In genomic region chr10:131743190-131744151, GRCh38 we compare ENCODE assay signal across 9 cellular contexts.
A peak's percentile ranks its signal among the peaks of the same experiment; 100 is the strongest.
DNase-seq lines count a peak whose midpoint lies in the region; ATAC-seq and TF ChIP-seq lines count a peak whose summit lies in the region.
"Had no signal": no experiment of that assay in that cellular context is flagged by ENCODE, and none has a peak within 500 bp of the region (broad histone marks: within the 10 kb centered on the region; RNA-seq: fewer than 3 reads in every experiment).

No MANE protein-coding gene starts in this region.

- peaks cover 6% of the 10 kb centered on the region for H3K36me3 Mint-ChIP-seq in chondrocyte (ENCODE audit: low read depth)

- H3K4me3 Mint-ChIP-seq in chondrocyte (ENCODE audit: unreplicated experiment) = no peak overlapping the region

- H3K9me3 Mint-ChIP-seq in chondrocyte (ENCODE audit: low read depth) = peaks cover 17% of the 10 kb centered on the region

- no peak overlapping the region for H3K27ac Mint-ChIP-seq in chondrocyte (ENCODE audit: unreplicated experiment)

- no peak for ATAC-seq in Right ventricle myocardium superior (ENCODE audit: poor library complexity)
- ATAC-seq in HG03342 (IDR thresholded peaks at IDR 0.05; ENCODE audit: unreplicated experiment) = peak; percentile 73
- no peak for ATAC-seq in HG02840 (IDR thresholded peaks at IDR 0.05; ENCODE audit: low FRiP score, unreplicated experiment)

- no peak for TF ChIP-seq POLR2A in erythroblast (IDR thresholded peaks at IDR 0.05; ENCODE audit: low read length)

- H3K27me3 Mint-ChIP-seq in chondrocyte (ENCODE audit: low read depth) = peaks cover 16% of the 10 kb centered on the region

- TF ChIP-seq CTCF in chondrocyte (IDR thresholded peaks at IDR 0.05) = no peak

- DNase-seq in cardiac septum (ENCODE audit: low spot score) = peak; percentile 63
- no peak for DNase-seq in Right ventricle myocardium superior
- peak; percentile 51 for DNase-seq in ecto neural progenitor cell (ENCODE audit: low spot score)
- DNase-seq in ureter (ENCODE audit: low spot score) = no peak
- DNase-seq in erythroblast (lab: John Stamatoyannopoulos, UW) = no peak
- DNase-seq in chondrocyte (ENCODE audit: low spot score) = no peak
- DNase-seq: NCI-H146 had no signal

- intact Hi-C loops in cardiac septum (cut with DNase I) (no loop called here), Right ventricle myocardium superior (cut with DNase I) (no loop called here)

- peaks cover 12% of the 10 kb centered on the region for H3K4me1 Mint-ChIP-seq in chondrocyte (ENCODE audit: low read depth)

Comparison
In these comparisons a context has a peak if more than half of its experiments do, and no peak if none do; other contexts are left out.
1. DNase-seq: peak in cardiac septum (single experiment) and ecto neural progenitor cell (single experiment); none in Right ventricle myocardium superior (single experiment), ureter (single experiment), erythroblast (0 of 2) and chondrocyte (single experiment).